ENCODE assay signal across 26 cellular contexts in genomic region chrX:67684136-67684535, GRCh38.
"Had no signal": no experiment of that assay in that cellular context is flagged by ENCODE, and none has a peak within 500 bp of the region (broad histone marks: within the 10 kb centered on the region; RNA-seq: fewer than 3 reads in every experiment).

No MANE protein-coding gene starts in this region.

- H3K9ac ChIP-seq: SK-N-SH had no signal

- ATAC-seq: HepG2, Panc1, PC-3, T-cell had no signal

- H3K4me2 ChIP-seq: SK-N-SH had no signal

- H3K27ac ChIP-seq: RWPE1 had no signal

- H3K9me2 ChIP-seq: SK-N-SH had no signal

- H3K9me3 ChIP-seq: SK-N-SH had no signal

- DNase-seq: IMR-90; Kasumi-1; KG1; NCI-H1092; NCI-H1105 treated with DMSO at 0.1 percent for 48 hours; NCI-H1417 treated with DMSO at 0.1 percent for 48 hours; NCI-H146; NCI-H1694 treated with DMSO at 0.1 percent for 48 hours; NCI-H1930; NCI-H2081 treated with DMSO at 0.1 percent for 48 hours; NCI-H2171; NCI-H226; NCI-H446; NCI-H510A; NCI-H524 treated with DMSO at 0.1 percent for 48 hours; NCI-H69; NCI-H774; NK-92 treated with Interleukin-12 subunit alpha and Interleukin-12 subunit beta, amount 100 ng/mL, for 24 hours; PC-3; SHP77; SK-N-SH; SW 1271; T-cell had no signal
